Comparison of ENCODE assay signal across 8 cellular contexts in genomic region chr10:84783386-84783785, GRCh38.
A peak's percentile ranks its signal among the peaks of the same experiment; 100 is the strongest.
DNase-seq lines count a peak whose midpoint lies in the region; ATAC-seq and TF ChIP-seq lines count a peak whose summit lies in the region.

No MANE protein-coding gene starts in this region.

- no peaks in the 10 kb centered on the region for H3K36me3 Mint-ChIP-seq in T-cell

- no peaks in the 10 kb centered on the region for H3K4me1 Mint-ChIP-seq in T-cell

- H3K27ac ChIP-seq in psoas muscle, result no peak overlapping the region

- H3K27me3 Mint-ChIP-seq in T-cell, result peaks cover 3 to 5% of the 10 kb centered on the region in 2 donors

- H3K4me1 ChIP-seq in psoas muscle, result no peaks in the 10 kb centered on the region

- TF ChIP-seq CTCF in fibroblast of mammary gland (conservative IDR thresholded peaks at IDR 0.05; ENCODE audit: control insufficient read depth, insufficient read depth, low read depth, low read length), result peak; percentile 38
- no peak for TF ChIP-seq CTCF in psoas muscle (IDR thresholded peaks at IDR 0.05)

- intact Hi-C loops in psoas muscle (cut with DNase I), result no loop called here

- CTCF ChIA-PET in T-cell (lab: Charles Lee), result no interaction called here

- peak; percentile 65 for DNase-seq in DMS 273 (lab: John Stamatoyannopoulos, UW; ENCODE audit: unreplicated experiment)
- peak; percentile 37 for DNase-seq in NCI-H82 treated with DMSO at 0.1 percent for 48 hours (lab: John Stamatoyannopoulos, UW; ENCODE audit: unreplicated experiment)
- peak; percentile 11 for DNase-seq in fibroblast of mammary gland (ENCODE audit: low read depth)
- DNase-seq in putamen (ENCODE audit: low spot score), result peak; percentile 4
- no peak for DNase-seq in psoas muscle
- DNase-seq in T-cell, result no peak

- ATAC-seq in GM18907 (IDR thresholded peaks at IDR 0.05; ENCODE audit: unreplicated experiment), result peak; percentile 82
- ATAC-seq in HG03159 (IDR thresholded peaks at IDR 0.05; ENCODE audit: unreplicated experiment), result peak; percentile 87
- ATAC-seq in psoas muscle, result no peak
- no peak for ATAC-seq in T-cell (replicated peaks in 1 of 4)

- H3K9me3 ChIP-seq in psoas muscle, result no peaks in the 10 kb centered on the region

- no peak overlapping the region for H3K27ac Mint-ChIP-seq in T-cell

- WGBS in psoas muscle, 3 donors, result 1 to 6% (median 3%) methylated on average over 1 of the region's 1 CpG

- H3K9me3 Mint-ChIP-seq in T-cell, result peaks cover 0 to 3% (median 0%) of the 10 kb centered on the region in 3 donors

- POLR2A ChIA-PET in T-cell (lab: Charles Lee), result no interaction called here

- H3K27me3 ChIP-seq in psoas muscle (ENCODE audit: insufficient read depth in 3 of 3, low read length in 2 of 3), result no peaks in the 10 kb centered on the region

- H3K36me3 ChIP-seq in psoas muscle (ENCODE audit: insufficient read depth in 1 of 2, low read depth in 1 of 2), result no peaks in the 10 kb centered on the region

- H3K4me3 Mint-ChIP-seq in T-cell, result no peak overlapping the region

- no peak overlapping the region for H3K4me3 ChIP-seq in fibroblast of mammary gland (ENCODE audit: control insufficient read depth, low read depth, low read length)
- H3K4me3 ChIP-seq in psoas muscle, result no peak overlapping the region

Comparison
In these comparisons a context has a peak if more than half of its experiments do, and no peak if none do; other contexts are left out.
1. DNase-seq: peak in DMS 273 (single experiment), NCI-H82 treated with DMSO at 0.1 percent for 48 hours (single experiment), fibroblast of mammary gland (single experiment) and putamen (single experiment); none in psoas muscle (0 of 2) and T-cell (0 of 34).
2. ATAC-seq: peak in GM18907 (single experiment) and HG03159 (single experiment); none in psoas muscle (0 of 4) and T-cell (0 of 4).